13 cellular contexts compared by ENCODE assay signal in genomic region chr2:133504566-133505505, GRCh38.
DNase-seq lines count a peak whose midpoint lies in the region; ATAC-seq and TF ChIP-seq lines count a peak whose summit lies in the region.
"Had no signal": no experiment of that assay in that cellular context is flagged by ENCODE, and none has a peak within 500 bp of the region (broad histone marks: within the 10 kb centered on the region; RNA-seq: fewer than 3 reads in every experiment).

No MANE protein-coding gene starts in this region.

- no peak for ATAC-seq in GM21381 (IDR thresholded peaks at IDR 0.05; ENCODE audit: unreplicated experiment)
- ATAC-seq: activated CD8-positive, alpha-beta T cell treated with anti-CD3 and anti-CD28 coated beads, Interleukin-2, amount 10 ng/mL, durations not matched to agents 7 days and 5 days had no signal

- DNase-seq in RPMI7951 (ENCODE audit: low read depth) (peak; percentile 31), epithelial cell of prostate (ENCODE audit: low read depth, low spot score) (peak; percentile 26), myocyte (ENCODE audit: low read depth) (peak; percentile 66), NCI-H187 (lab: John Stamatoyannopoulos, UW) (no peak), amniotic stem cell (lab: John Stamatoyannopoulos, UW) (no peak), NCI-H748 (lab: John Stamatoyannopoulos, UW; ENCODE audit: unreplicated experiment) (no peak)
- DNase-seq: activated CD8-positive, alpha-beta T cell treated with anti-CD3 and anti-CD28 coated beads, Interleukin-2, amount 10 ng/mL, durations not matched to agents 7 days and 5 days; CD8-positive, alpha-beta memory T cell; GOT3; NCI-H1436 treated with DMSO at 0.1 percent for 48 hours; SHP77 had no signal

- no peak for TF ChIP-seq CTCF in C4-2B (conservative IDR thresholded peaks at IDR 0.05)

- H3K27ac ChIP-seq in C4-2B: peak overlapping the region; percentile 55
- H3K27ac ChIP-seq in epithelial cell of prostate: peak overlapping the region; percentile 66

Comparison
In these comparisons a context has a peak if more than half of its experiments do, and no peak if none do; other contexts are left out.
1. DNase-seq: peak in RPMI7951 (single experiment), epithelial cell of prostate (single experiment) and myocyte (single experiment); none in NCI-H187 (0 of 2), amniotic stem cell (single experiment) and NCI-H748 (single experiment).